Comparison of ENCODE assay signal across 29 cellular contexts in the genomic region with DNA sequence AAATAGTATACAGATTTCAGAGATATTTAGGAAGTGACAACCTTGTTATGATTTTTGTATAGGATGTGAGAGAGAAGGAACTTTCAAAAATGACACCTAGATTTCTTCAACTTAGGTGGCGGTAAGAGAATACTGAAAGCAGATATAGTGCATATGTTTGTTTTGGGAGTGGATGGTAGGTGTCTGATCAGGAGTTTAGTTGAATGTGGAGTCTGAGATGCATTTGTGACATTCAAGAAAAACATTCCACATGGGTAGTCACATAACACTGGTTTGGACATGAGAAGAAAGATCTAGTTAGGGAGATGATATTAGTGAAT. TPM values are rescaled to one million over a fixed set of nuclear protein-coding genes. Genes with fewer than 3 reads are reported as not detected.
DNase-seq lines count a peak whose midpoint lies in the region; ATAC-seq, FAIRE-seq and TF ChIP-seq lines count a peak whose summit lies in the region.
"Had no signal": no experiment of that assay in that cellular context is flagged by ENCODE, and none has a peak within 500 bp of the region (broad histone marks: within the 10 kb centered on the region; RNA-seq: fewer than 3 reads in every experiment).

No MANE protein-coding gene starts in this region.

- DNase-seq in frontal cortex (ENCODE audit: low spot score in 2 of 2), result no peak
- DNase-seq in SHP77 treated with DMSO at 0.1 percent for 48 hours (lab: John Stamatoyannopoulos, UW), result no peak
- DNase-seq in ascending aorta (ENCODE audit: low spot score in 2 of 2), result no peak
- DNase-seq: activated CD4-positive, alpha-beta T cell treated with anti-CD3 and anti-CD28 coated beads, Interleukin-2, amount 50 U/mL, for 4 hours; activated CD8-positive, alpha-beta memory T cell treated with anti-CD3 and anti-CD28 coated beads, Interleukin-2, amount 50 U/mL, for 4 hours; anterior cingulate cortex; BE2C; DMS79 treated with DMSO at 0.1 percent for 48 hours; gastrocnemius medialis; hippocampal formation; left ventricle myocardium superior; midbrain; NCI-H1092 treated with DMSO at 0.1 percent for 48 hours; NCI-H1930; NCI-H226; NCI-H748 treated with DMSO at 0.1 percent for 48 hours; ovary; retina; stimulated activated CD4-positive, alpha-beta T cell treated with anti-CD3 and anti-CD28 coated beads, Interleukin-2, amount 100 ng/mL, for 48 hours; T-helper 9 cell had no signal

- H3K4me3 ChIP-seq in BLaER1 treated with 17β-estradiol and CSF1 and Interleukin-3, amounts not matched to agents 10 nM and 100 nM, result no peak overlapping the region
- H3K4me3 ChIP-seq in OCI-LY3 (ENCODE audit: low read length) (peak overlapping the region; percentile 48), ascending aorta (no peak overlapping the region)
- H3K4me3 ChIP-seq: cardiac muscle cell, coronary artery, esophagus muscularis mucosa, gastrocnemius medialis, ovary had no signal

- ATAC-seq in GM19023 (IDR thresholded peaks at IDR 0.05; ENCODE audit: unreplicated experiment) (peak; percentile 12), HG02610 (IDR thresholded peaks at IDR 0.05; ENCODE audit: unreplicated experiment) (peak; percentile 6), HG03280 (IDR thresholded peaks at IDR 0.05; ENCODE audit: unreplicated experiment) (no peak)
- ATAC-seq: gastrocnemius medialis, left ventricle myocardium superior had no signal

- no peak overlapping the region for H2AFZ ChIP-seq in OCI-LY3 (ENCODE audit: low read depth, low read length)

- H3K79me2 ChIP-seq in OCI-LY3 (ENCODE audit: low read length), result peaks cover 97% of the 10 kb centered on the region

- TF ChIP-seq CTCF in OCI-LY3 (IDR thresholded peaks at IDR 0.05; ENCODE audit: low read depth, low read length) (no peak), ascending aorta (IDR thresholded peaks at IDR 0.05) (no peak)

- H3K27me3 ChIP-seq in BLaER1 treated with 17β-estradiol and CSF1 and Interleukin-3, amounts not matched to agents 10 nM and 100 nM, result no peaks in the 10 kb centered on the region
- H3K27me3 ChIP-seq in OCI-LY3 (ENCODE audit: low read depth, low read length) (no peaks in the 10 kb centered on the region), ascending aorta (no peaks in the 10 kb centered on the region)
- H3K27me3 ChIP-seq: BE2C, cardiac muscle cell, esophagus muscularis mucosa, gastrocnemius medialis, ovary had no signal

- H3K9ac ChIP-seq in BLaER1 treated with 17β-estradiol and CSF1 and Interleukin-3, amounts not matched to agents 10 nM and 100 nM, result no peak overlapping the region
- H3K9ac ChIP-seq in OCI-LY3 (ENCODE audit: low read length), result 0 out of 2 replicates have a peak overlapping the region, but pooled peaks have one; percentile 1

- no peak for FAIRE-seq in frontal cortex (lab: Jason Lieb, UNC)
- FAIRE-seq: islet of Langerhans had no signal

- H3K36me3 ChIP-seq in BLaER1 treated with 17β-estradiol and CSF1 and Interleukin-3, amounts not matched to agents 10 nM and 100 nM, result peaks cover 19 to 56% (median 30%) of the 10 kb centered on the region in 11 experiments; a peak in 21 of 22 replicates
- H3K36me3 ChIP-seq in OCI-LY3 (replicated peaks; ENCODE audit: low read depth, low read length) (peaks cover 13% of the 10 kb centered on the region), ascending aorta (no peaks in the 10 kb centered on the region)
- H3K36me3 ChIP-seq: BE2C, cardiac muscle cell, gastrocnemius medialis, ovary had no signal

- peaks cover 17 to 67% (median 37%) of the 10 kb centered on the region in 10 experiments for H3K4me1 ChIP-seq in BLaER1 treated with 17β-estradiol and CSF1 and Interleukin-3, amounts not matched to agents 10 nM and 100 nM
- peaks cover 62% of the 10 kb centered on the region for H3K4me1 ChIP-seq in OCI-LY3 (ENCODE audit: low read length)
- H3K4me1 ChIP-seq in ascending aorta, result peaks cover 0 to 7% of the 10 kb centered on the region in 2 donors
- H3K4me1 ChIP-seq: BE2C had no signal

- H3K27ac ChIP-seq in BLaER1 treated with 17β-estradiol and CSF1 and Interleukin-3, amounts not matched to agents 10 nM and 100 nM, result no peak overlapping the region; a peak in 1 of 22 replicates
- H3K27ac ChIP-seq in OCI-LY3 (ENCODE audit: low read length), result peak overlapping the region; percentile 59
- H3K27ac ChIP-seq in ascending aorta, result no peak overlapping the region
- H3K27ac ChIP-seq: cardiac muscle cell, coronary artery, esophagus muscularis mucosa, ovary had no signal

- H3K4me2 ChIP-seq in BLaER1 treated with 17β-estradiol and CSF1 and Interleukin-3, amounts not matched to agents 10 nM and 100 nM, result peak overlapping the region in 7 of 11 experiments; percentile 16 to 65 (median 30); a peak in 11 of 22 replicates
- peak overlapping the region; percentile 69 for H3K4me2 ChIP-seq in OCI-LY3 (ENCODE audit: low read length)

- H3K9me3 ChIP-seq in BLaER1 treated with 17β-estradiol and CSF1 and Interleukin-3, amounts not matched to agents 10 nM and 100 nM (replicated peaks in 1 of 11), result peaks cover 0 to 12% (median 0%) of the 10 kb centered on the region in 11 experiments; a peak in 3 of 22 replicates
- H3K9me3 ChIP-seq in OCI-LY3 (ENCODE audit: insufficient read depth, low read length), result no peaks in the 10 kb centered on the region
- no peaks in the 10 kb centered on the region for H3K9me3 ChIP-seq in ascending aorta
- H3K9me3 ChIP-seq: BE2C, esophagus muscularis mucosa, gastrocnemius medialis, ovary had no signal

- H4K20me1 ChIP-seq in BLaER1 treated with 17β-estradiol and CSF1 and Interleukin-3, amounts not matched to agents 10 nM and 100 nM, result peaks cover 49 to 96% (median 92%) of the 10 kb centered on the region in 11 experiments
- H4K20me1 ChIP-seq in OCI-LY3 (ENCODE audit: insufficient read depth, low read length), result peaks cover 93% of the 10 kb centered on the region

- intact Hi-C loops in ascending aorta (cut with DNase I), result no loop called here

RNA-seq across cellular contexts. Expression of a gene that starts 40.7 kb away (rescaled TPM):
- total RNA-seq in frontal cortex (190 TPM), ascending aorta (79.5 TPM)
